Comparison of ENCODE assay signal across 8 cellular contexts in genomic region chr17:32007463-32008298, GRCh38. TPM values are rescaled to one million over a fixed set of nuclear protein-coding genes. Genes with fewer than 3 reads are reported as not detected.
A peak's percentile ranks its signal among the peaks of the same experiment; 100 is the strongest.
DNase-seq lines count a peak whose midpoint lies in the region; ATAC-seq and TF ChIP-seq lines count a peak whose summit lies in the region.

No MANE protein-coding gene starts in this region.

- H3K4me3 ChIP-seq in AG10803 (ENCODE audit: low read length) = peak overlapping the region; percentile 97
- peak overlapping the region; percentile 83 for H3K4me3 ChIP-seq in parathyroid adenoma (ENCODE audit: low read depth, low read length)
- H3K4me3 ChIP-seq in aorta (ENCODE audit: low read length in 2 of 2) = peak overlapping the region; percentile 74 to 83

- H3K9ac ChIP-seq in parathyroid adenoma = no peak overlapping the region

- peaks cover 18% of the 10 kb centered on the region for H3K36me3 Mint-ChIP-seq in activated naive CD8-positive, alpha-beta T cell treated with anti-CD3 and anti-CD28 coated beads, Interleukin-2, amount 10 ng/mL, durations not matched to agents 7 days and 5 days

- DNase-seq in AG10803 (ENCODE audit: low read depth) (no peak), cardiac septum (ENCODE audit: low spot score) (peak; percentile 77), aorta (peak; percentile 53 to 77)
- peak; percentile 77 for DNase-seq in activated naive CD8-positive, alpha-beta T cell treated with anti-CD3 and anti-CD28 coated beads, Interleukin-2, amount 10 ng/mL, durations not matched to agents 7 days and 5 days

- WGBS in aorta, 2 donors = 0 to 1% methylated on average over 47 to 80 of the region's 80 CpGs

- ATAC-seq in GM19025 (IDR thresholded peaks at IDR 0.05; ENCODE audit: low read depth, unreplicated experiment) (peak; percentile 39), HG03196 (IDR thresholded peaks at IDR 0.05; ENCODE audit: unreplicated experiment) (peak; percentile 43), aorta (ENCODE audit: low FRiP score) (peak; percentile 53)
- peak; percentile 57 for ATAC-seq in activated naive CD8-positive, alpha-beta T cell treated with anti-CD3 and anti-CD28 coated beads, Interleukin-2, amount 10 ng/mL, durations not matched to agents 7 days and 5 days (ENCODE audit: low read depth)

- peaks cover 31% of the 10 kb centered on the region for H3K79me2 ChIP-seq in parathyroid adenoma

- TF ChIP-seq CTCF in AG10803 (conservative IDR thresholded peaks at IDR 0.05; ENCODE audit: low read length) (no peak), parathyroid adenoma (IDR thresholded peaks at IDR 0.05) (no peak)

- H3K27ac Mint-ChIP-seq in activated naive CD8-positive, alpha-beta T cell treated with anti-CD3 and anti-CD28 coated beads, Interleukin-2, amount 10 ng/mL, durations not matched to agents 7 days and 5 days = peak overlapping the region; percentile 85

- H3K4me3 Mint-ChIP-seq in activated naive CD8-positive, alpha-beta T cell treated with anti-CD3 and anti-CD28 coated beads, Interleukin-2, amount 10 ng/mL, durations not matched to agents 7 days and 5 days = peak overlapping the region; percentile 84

- peaks cover 2% of the 10 kb centered on the region for H3K9me3 Mint-ChIP-seq in activated naive CD8-positive, alpha-beta T cell treated with anti-CD3 and anti-CD28 coated beads, Interleukin-2, amount 10 ng/mL, durations not matched to agents 7 days and 5 days

- peaks cover 26% of the 10 kb centered on the region for H3K4me1 Mint-ChIP-seq in activated naive CD8-positive, alpha-beta T cell treated with anti-CD3 and anti-CD28 coated beads, Interleukin-2, amount 10 ng/mL, durations not matched to agents 7 days and 5 days

- H3K27me3 Mint-ChIP-seq in activated naive CD8-positive, alpha-beta T cell treated with anti-CD3 and anti-CD28 coated beads, Interleukin-2, amount 10 ng/mL, durations not matched to agents 7 days and 5 days = peaks cover 6% of the 10 kb centered on the region

- H3K27me3 ChIP-seq in parathyroid adenoma (ENCODE audit: control insufficient read depth, insufficient read depth, low read length) = no peaks in the 10 kb centered on the region
- H3K27me3 ChIP-seq in aorta (ENCODE audit: control insufficient read depth in 1 of 2, insufficient read depth in 2 of 2, low read length in 1 of 2) = no peaks in the 10 kb centered on the region

- peak overlapping the region; percentile 93 for H3K4me2 ChIP-seq in parathyroid adenoma (ENCODE audit: low read length)

- intact Hi-C loops in cardiac septum (cut with DNase I) (loop anchor here (5.0 kb wide), 1 partner anchor 130 kb away; no protein-coding TSS in a partner anchor), aorta (cut with DNase I) (loop anchor here (5.0 to 10.0 kb wide), 2 partner anchors 130 to 137 kb away; partner anchors contain the start of gene RHOT1 (in 1 of the 2))

- H3K27ac ChIP-seq in parathyroid adenoma = no peak overlapping the region
- peak overlapping the region in 1 of 2 donors; percentile 52 for H3K27ac ChIP-seq in aorta (ENCODE audit: low read depth in 1 of 2, low read length in 2 of 2)

- peak overlapping the region; percentile 99 for H2AFZ ChIP-seq in parathyroid adenoma

- no peaks in the 10 kb centered on the region for H3K9me3 ChIP-seq in parathyroid adenoma (ENCODE audit: control insufficient read depth, low read length)
- no peaks in the 10 kb centered on the region for H3K9me3 ChIP-seq in aorta (ENCODE audit: control insufficient read depth, low read length)

- H3K36me3 ChIP-seq in parathyroid adenoma (ENCODE audit: control insufficient read depth, insufficient read depth, low read length) (no peaks in the 10 kb centered on the region), aorta (ENCODE audit: control insufficient read depth in 1 of 2, insufficient read depth in 2 of 2, low read length in 1 of 2) (no peaks in the 10 kb centered on the region)

- POLR2A ChIA-PET in activated naive CD8-positive, alpha-beta T cell treated with anti-CD3 and anti-CD28 coated beads, Interleukin-2, amount 10 ng/mL, durations not matched to agents 7 days and 5 days (lab: Charles Lee) = interaction anchor here (0.6 to 3.9 kb wide), 9 partner anchors 12 to 1168 kb away, joined by 3 to 27 read pairs (median 5); partner anchors contain the start of gene RHOT1

- H3K4me1 ChIP-seq in parathyroid adenoma (peaks cover 4% of the 10 kb centered on the region), aorta (ENCODE audit: control insufficient read depth in 1 of 2, insufficient read depth in 2 of 2, low read length in 2 of 2) (no peaks in the 10 kb centered on the region)

TF ChIP-seq in PFSK-1, 5 proteins besides CTCF, POLR2A, EP300 and RAD21:
- no peak for TF ChIP-seq REST (IDR thresholded peaks at IDR 0.05; ENCODE audit: insufficient read depth in 1 of 2, low read depth in 2 of 2, low read length in 2 of 2)
- peak; percentile 29; the same call in 1 of the 2 replicates for TF ChIP-seq SIN3A (IDR thresholded peaks at IDR 0.05; ENCODE audit: borderline replicate concordance, insufficient read depth, low read length)
- TF ChIP-seq TAF1 (IDR thresholded peaks at IDR 0.05; ENCODE audit: borderline replicate concordance, insufficient read depth, low read length) = peak; percentile 52; the same call in 1 of the 2 replicates
- no peak for TF ChIP-seq FOXP2 (optimal IDR thresholded peaks at IDR 0.05; ENCODE audit: borderline replicate concordance, extremely low read depth, extremely low read length, insufficient read depth)

RNA-seq across cellular contexts. Expression of gene LRRC37B, which starts 0.5 kb away (rescaled TPM):
- polyA plus RNA-seq in PFSK-1 (2012; ENCODE audit: insufficient read length, low read depth) = 17.1 TPM
- total RNA-seq in activated naive CD8-positive, alpha-beta T cell treated with anti-CD3 and anti-CD28 coated beads, Interleukin-2, amount 10 ng/mL, durations not matched to agents 7 days and 5 days = 10 to 100 TPM; 51.5 to 58.3 TPM
- total RNA-seq in cardiac septum (4.7 TPM), aorta (10 to 100 TPM; 15.4 to 30.2 TPM)
- polyA plus RNA-seq in aorta = 10 to 100 TPM in 1 of 2 donors, 1 to 10 TPM in 1; 5.6 to 13.6 TPM
